In the genomic region with DNA sequence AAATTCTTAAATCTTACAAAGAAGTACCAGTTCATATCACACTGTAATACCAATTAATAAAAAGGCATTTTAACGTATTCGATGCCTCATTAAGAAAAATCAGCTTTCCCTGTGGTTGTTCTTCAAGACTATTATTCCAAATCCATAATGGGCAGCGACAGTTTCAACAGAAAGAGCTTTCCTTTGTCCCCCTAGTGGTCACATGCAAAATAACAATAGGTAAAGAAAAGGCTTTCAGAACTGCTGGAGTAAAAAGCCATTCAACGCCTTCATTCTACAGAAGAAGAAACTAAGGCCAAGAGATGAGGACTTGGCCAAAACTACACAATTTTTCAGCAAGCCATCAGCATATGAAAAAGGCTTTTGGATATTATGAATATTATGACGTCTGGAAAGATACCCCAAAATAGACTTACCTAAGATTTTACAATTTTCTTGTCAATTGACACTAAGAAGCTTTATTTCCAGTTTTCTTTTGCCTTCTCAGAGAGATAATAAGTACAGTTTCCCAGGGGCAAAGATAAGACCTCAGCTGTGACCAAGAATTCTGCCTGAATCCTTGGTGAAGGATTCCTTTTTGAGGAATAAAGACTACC, we compare ENCODE assay signal across 9 cellular contexts. TPM values are rescaled to one million over a fixed set of nuclear protein-coding genes. Genes with fewer than 3 reads are reported as not detected.
DNase-seq lines count a peak whose midpoint lies in the region; ATAC-seq and TF ChIP-seq lines count a peak whose summit lies in the region.
"Had no signal": no experiment of that assay in that cellular context is flagged by ENCODE, and none has a peak within 500 bp of the region (broad histone marks: within the 10 kb centered on the region; RNA-seq: fewer than 3 reads in every experiment).

No MANE protein-coding gene starts in this region.

- no peak overlapping the region for H2BK15ac ChIP-seq in neuronal stem cell (ENCODE audit: low read length)

- H3K4me2 ChIP-seq in neuronal stem cell (ENCODE audit: insufficient read depth, low read length, poor library complexity, severe bottlenecking) = no peak overlapping the region

- no peaks in the 10 kb centered on the region for H3K9me3 ChIP-seq in HEK293 (ENCODE audit: control insufficient read depth, insufficient read depth, low read depth, low read length)
- no peaks in the 10 kb centered on the region for H3K9me3 ChIP-seq in neuronal stem cell (replicated peaks in 1 of 2; ENCODE audit: control insufficient read depth in 2 of 2, insufficient read depth in 1 of 2, low read depth in 1 of 2, low read length in 2 of 2)

- no peak overlapping the region for H3K14ac ChIP-seq in neuronal stem cell (ENCODE audit: low read length)

- DNase-seq in COR-L47 (lab: John Stamatoyannopoulos, UW) (peak; percentile 30), NCI-H748 treated with DMSO at 0.1 percent for 48 hours (lab: John Stamatoyannopoulos, UW) (peak; percentile 86), coronary artery (ENCODE audit: low spot score) (no peak), neuronal stem cell (ENCODE audit: low spot score) (peak; percentile 44), GF-D8 (lab: John Stamatoyannopoulos, UW) (no peak)
- DNase-seq in activated CD4-positive, alpha-beta T cell treated with anti-CD3 and anti-CD28 coated beads for 4 hours = no peak

- no peak for TF ChIP-seq CTCF in HEK293 (tag by site-specific recombination; IDR thresholded peaks at IDR 0.05)
- TF ChIP-seq CTCF in coronary artery (IDR thresholded peaks at IDR 0.05) = peak; percentile 65

- no peak overlapping the region for H4K8ac ChIP-seq in neuronal stem cell (ENCODE audit: low read depth, low read length)

- no peaks in the 10 kb centered on the region for H3K79me1 ChIP-seq in neuronal stem cell (ENCODE audit: low read depth, low read length)

- no peak overlapping the region for H2BK5ac ChIP-seq in neuronal stem cell (ENCODE audit: low read length)

- H3K18ac ChIP-seq in neuronal stem cell (ENCODE audit: low read length) = no peak overlapping the region

- no peak overlapping the region for H3K23ac ChIP-seq in neuronal stem cell (ENCODE audit: low read depth, low read length, poor library complexity)

- no peak overlapping the region for H3K4ac ChIP-seq in neuronal stem cell (ENCODE audit: low read length)

- H2BK12ac ChIP-seq in neuronal stem cell (ENCODE audit: low read length) = no peak overlapping the region

- POLR2A ChIA-PET in HEK293 (lab: Yijun Ruan, JAX) = no interaction called here

- CTCF ChIA-PET in HEK293 (lab: Yijun Ruan, JAX) = interaction anchor here (0.6 to 3.6 kb wide), 27 partner anchors 9 to 1146 kb away, joined by 3 to 16 read pairs (median 4); no protein-coding TSS in a partner anchor

- no peaks in the 10 kb centered on the region for H3K36me3 ChIP-seq in HEK293 (ENCODE audit: control insufficient read depth in 2 of 2, insufficient read depth in 1 of 2, low read length in 2 of 2)
- no peaks in the 10 kb centered on the region for H3K36me3 ChIP-seq in neuronal stem cell (replicated peaks in 1 of 2; ENCODE audit: control insufficient read depth in 2 of 2, insufficient read depth in 2 of 2, low read length in 2 of 2)

- no peak overlapping the region for H2BK120ac ChIP-seq in neuronal stem cell (ENCODE audit: low read depth, low read length)

- H2AK5ac ChIP-seq in neuronal stem cell (ENCODE audit: low read depth, low read length) = no peak overlapping the region

- ATAC-seq in esophagus mucosa = no peak

- no CpG with 5 or more reads among the region's 5 CpGs for WGBS in neuronal stem cell (ENCODE audit: extremely low coverage in 2 of 2, insufficient read length in 2 of 2, insufficient replicate concordance in 1 of 2), 2 donors

- no peak overlapping the region for H3K4me3 ChIP-seq in HEK293 (ENCODE audit: low read depth, low read length)
- no peak overlapping the region for H3K4me3 ChIP-seq in coronary artery
- no peak overlapping the region for H3K4me3 ChIP-seq in neuronal stem cell (ENCODE audit: low read length in 2 of 2)

- no peak overlapping the region for H3K9ac ChIP-seq in neuronal stem cell (ENCODE audit: low read depth, low read length, poor library complexity)

- H3K4me1 ChIP-seq in HEK293 (ENCODE audit: control insufficient read depth, insufficient read depth, low read length) (no peaks in the 10 kb centered on the region), neuronal stem cell (ENCODE audit: control insufficient read depth in 2 of 2, insufficient read depth in 1 of 2, low read depth in 1 of 2, low read length in 2 of 2) (no peaks in the 10 kb centered on the region)

- peaks cover 0 to 8% (median 0%) of the 10 kb centered on the region in 3 experiments for H3K27me3 ChIP-seq in neuronal stem cell (ENCODE audit: control insufficient read depth in 3 of 3, insufficient read depth in 3 of 3, low read depth in 1 of 3, low read length in 3 of 3)

- H4K91ac ChIP-seq in neuronal stem cell (ENCODE audit: low read depth, low read length, poor library complexity) = no peak overlapping the region

- H2AFZ ChIP-seq in neuronal stem cell (ENCODE audit: low read length) = no peak overlapping the region

- H3K27ac ChIP-seq in HEK293 (ENCODE audit: extremely low read depth, low read depth, low read length) (no peak overlapping the region), coronary artery (no peak overlapping the region), neuronal stem cell (replicated peaks; ENCODE audit: low read length) (no peak overlapping the region)

TF ChIP-seq in HEK293, 187 proteins besides CTCF, POLR2A, EP300 and RAD21 (continues in another document):
- TF ChIP-seq, protein P1, sequence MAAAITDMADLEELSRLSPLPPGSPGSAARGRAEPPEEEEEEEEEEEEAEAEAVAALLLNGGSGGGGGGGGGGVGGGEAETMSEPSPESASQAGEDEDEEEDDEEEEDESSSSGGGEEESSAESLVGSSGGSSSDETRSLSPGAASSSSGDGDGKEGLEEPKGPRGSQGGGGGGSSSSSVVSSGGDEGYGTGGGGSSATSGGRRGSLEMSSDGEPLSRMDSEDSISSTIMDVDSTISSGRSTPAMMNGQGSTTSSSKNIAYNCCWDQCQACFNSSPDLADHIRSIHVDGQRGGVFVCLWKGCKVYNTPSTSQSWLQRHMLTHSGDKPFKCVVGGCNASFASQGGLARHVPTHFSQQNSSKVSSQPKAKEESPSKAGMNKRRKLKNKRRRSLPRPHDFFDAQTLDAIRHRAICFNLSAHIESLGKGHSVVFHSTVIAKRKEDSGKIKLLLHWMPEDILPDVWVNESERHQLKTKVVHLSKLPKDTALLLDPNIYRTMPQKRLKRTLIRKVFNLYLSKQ (tag by site-specific recombination; IDR thresholded peaks at IDR 0.05; ENCODE audit: borderline replicate concordance) = no peak
- no peak for TF ChIP-seq ZNF701 (tag by site-specific recombination; IDR thresholded peaks at IDR 0.05)
- TF ChIP-seq ZNF654 (tag by site-specific recombination; IDR thresholded peaks at IDR 0.05; ENCODE audit: low read depth) = peak; percentile 23; the same call in 1 of the 2 replicates
- TF ChIP-seq KLF8 (tag by site-specific recombination; IDR thresholded peaks at IDR 0.05) = no peak
- no peak for TF ChIP-seq ZNF777 (tag by site-specific recombination; IDR thresholded peaks at IDR 0.05; ENCODE audit: borderline replicate concordance)
- no peak for TF ChIP-seq ZNF629 (tag by site-specific recombination; IDR thresholded peaks at IDR 0.05)
- peak; percentile 67; the same call in 1 of the 2 replicates for TF ChIP-seq PRDM1 (tag by site-specific recombination; IDR thresholded peaks at IDR 0.05)
- TF ChIP-seq, protein P2, sequence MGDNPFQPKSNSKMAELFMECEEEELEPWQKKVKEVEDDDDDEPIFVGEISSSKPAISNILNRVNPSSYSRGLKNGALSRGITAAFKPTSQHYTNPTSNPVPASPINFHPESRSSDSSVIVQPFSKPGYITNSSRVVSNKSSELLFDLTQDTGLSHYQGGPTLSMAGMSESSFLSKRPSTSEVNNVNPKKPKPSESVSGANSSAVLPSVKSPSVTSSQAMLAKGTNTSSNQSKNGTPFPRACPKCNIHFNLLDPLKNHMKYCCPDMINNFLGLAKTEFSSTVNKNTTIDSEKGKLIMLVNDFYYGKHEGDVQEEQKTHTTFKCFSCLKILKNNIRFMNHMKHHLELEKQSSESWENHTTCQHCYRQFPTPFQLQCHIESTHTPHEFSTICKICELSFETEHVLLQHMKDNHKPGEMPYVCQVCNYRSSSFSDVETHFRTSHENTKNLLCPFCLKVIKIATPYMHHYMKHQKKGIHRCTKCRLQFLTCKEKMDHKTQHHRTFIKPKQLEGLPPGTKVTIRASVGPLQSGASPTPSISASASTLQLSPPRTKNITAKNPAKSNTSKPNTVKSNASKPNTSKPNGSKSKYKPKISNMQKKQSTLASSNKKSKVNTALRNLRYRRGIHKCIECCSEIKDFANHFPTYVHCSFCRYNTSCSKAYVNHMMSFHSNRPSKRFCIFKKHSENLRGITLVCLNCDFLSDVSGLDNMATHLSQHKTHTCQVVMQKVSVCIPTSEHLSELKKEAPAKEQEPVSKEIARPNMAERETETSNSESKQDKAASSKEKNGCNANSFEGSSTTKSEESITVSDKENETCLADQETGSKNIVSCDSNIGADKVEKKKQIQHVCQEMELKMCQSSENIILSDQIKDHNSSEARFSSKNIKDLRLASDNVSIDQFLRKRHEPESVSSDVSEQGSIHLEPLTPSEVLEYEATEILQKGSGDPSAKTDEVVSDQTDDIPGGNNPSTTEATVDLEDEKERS (tag by site-specific recombination; IDR thresholded peaks at IDR 0.05) = no peak
- TF ChIP-seq ZNF24 (tag by site-specific recombination; IDR thresholded peaks at IDR 0.05) = no peak
- no peak for TF ChIP-seq ZNF169 (tag by site-specific recombination; IDR thresholded peaks at IDR 0.05)
- no peak for TF ChIP-seq WT1 (tag by site-specific recombination; IDR thresholded peaks at IDR 0.05)
- no peak for TF ChIP-seq FEZF1 (tag by site-specific recombination; IDR thresholded peaks at IDR 0.05)
- no peak for TF ChIP-seq ZFHX2 (tag by site-specific recombination; conservative IDR thresholded peaks at IDR 0.05)
- TF ChIP-seq, protein P3, sequence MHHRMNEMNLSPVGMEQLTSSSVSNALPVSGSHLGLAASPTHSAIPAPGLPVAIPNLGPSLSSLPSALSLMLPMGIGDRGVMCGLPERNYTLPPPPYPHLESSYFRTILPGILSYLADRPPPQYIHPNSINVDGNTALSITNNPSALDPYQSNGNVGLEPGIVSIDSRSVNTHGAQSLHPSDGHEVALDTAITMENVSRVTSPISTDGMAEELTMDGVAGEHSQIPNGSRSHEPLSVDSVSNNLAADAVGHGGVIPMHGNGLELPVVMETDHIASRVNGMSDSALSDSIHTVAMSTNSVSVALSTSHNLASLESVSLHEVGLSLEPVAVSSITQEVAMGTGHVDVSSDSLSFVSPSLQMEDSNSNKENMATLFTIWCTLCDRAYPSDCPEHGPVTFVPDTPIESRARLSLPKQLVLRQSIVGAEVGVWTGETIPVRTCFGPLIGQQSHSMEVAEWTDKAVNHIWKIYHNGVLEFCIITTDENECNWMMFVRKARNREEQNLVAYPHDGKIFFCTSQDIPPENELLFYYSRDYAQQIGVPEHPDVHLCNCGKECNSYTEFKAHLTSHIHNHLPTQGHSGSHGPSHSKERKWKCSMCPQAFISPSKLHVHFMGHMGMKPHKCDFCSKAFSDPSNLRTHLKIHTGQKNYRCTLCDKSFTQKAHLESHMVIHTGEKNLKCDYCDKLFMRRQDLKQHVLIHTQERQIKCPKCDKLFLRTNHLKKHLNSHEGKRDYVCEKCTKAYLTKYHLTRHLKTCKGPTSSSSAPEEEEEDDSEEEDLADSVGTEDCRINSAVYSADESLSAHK (tag by site-specific recombination; IDR thresholded peaks at IDR 0.05) = peak; percentile 39; the same call in 1 of the 2 replicates

RNA-seq across cellular contexts. Expression of a gene that starts 6.7 kb away (rescaled TPM):
- 12.6 TPM for polyA plus RNA-seq in neuronal stem cell (2013, experiment 1 of 2)
- polyA plus RNA-seq in neuronal stem cell (2013, experiment 2 of 2) = 12.7 TPM
- total RNA-seq in esophagus mucosa = 0.60 TPM
- polyA plus RNA-seq: IgD-negative memory B cell had no signal

Comparison
In these comparisons a context has a peak if more than half of its experiments do, and no peak if none do; other contexts are left out.
1. DNase-seq: peak in COR-L47 (single experiment), NCI-H748 treated with DMSO at 0.1 percent for 48 hours (single experiment) and neuronal stem cell (single experiment); none in coronary artery (single experiment), activated CD4-positive, alpha-beta T cell treated with anti-CD3 and anti-CD28 coated beads for 4 hours (0 of 2) and GF-D8 (single experiment).